In the genomic region with DNA sequence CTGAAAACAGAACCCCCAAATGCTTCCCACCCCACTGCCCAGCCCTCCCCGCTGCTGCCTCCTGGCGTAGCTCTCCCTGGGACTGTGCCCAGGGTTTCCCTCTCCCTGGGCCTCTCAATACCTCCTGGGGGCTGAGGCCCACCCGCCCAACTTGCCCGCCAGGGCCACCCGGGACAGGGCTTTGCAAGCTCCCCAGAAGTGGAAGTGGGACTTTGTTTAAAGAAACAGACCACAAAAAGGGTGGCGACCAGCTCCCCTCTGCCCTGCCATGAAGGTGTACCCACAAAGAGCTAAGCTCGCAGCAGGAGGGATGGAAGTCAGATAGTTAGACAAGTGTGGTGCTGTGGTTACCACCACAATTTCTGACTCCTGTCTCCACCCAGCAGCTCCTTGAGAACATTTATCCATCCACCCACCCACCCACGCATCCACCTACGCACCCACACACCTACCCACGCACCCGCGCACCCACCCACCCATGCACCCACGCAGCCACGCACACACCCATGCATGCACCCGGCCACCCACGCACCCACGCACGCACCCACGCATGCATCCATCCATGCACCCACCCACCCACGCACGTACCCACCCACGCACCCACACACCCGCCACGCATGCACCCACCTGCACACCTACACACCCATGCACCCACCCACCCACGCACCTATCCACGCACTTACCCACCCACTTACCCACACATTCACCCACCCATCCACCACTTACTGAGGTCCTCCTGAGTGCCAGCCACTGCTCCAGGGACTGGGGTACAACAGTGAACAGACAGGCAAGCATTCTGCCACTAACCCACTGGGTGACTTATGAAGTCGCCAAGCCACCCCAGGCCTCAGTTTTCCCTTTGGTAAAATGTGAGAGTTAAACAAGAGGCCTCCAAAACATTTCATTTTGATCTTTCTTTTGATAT, we compare ENCODE assay signal across 1 cellular context.
TF ChIP-seq lines count a peak whose summit lies in the region.

No MANE protein-coding gene starts in this region.

TF ChIP-seq in WTC11, 78 proteins besides CTCF, POLR2A, EP300 and RAD21 (continued from another document):
- TF ChIP-seq, protein P1, sequence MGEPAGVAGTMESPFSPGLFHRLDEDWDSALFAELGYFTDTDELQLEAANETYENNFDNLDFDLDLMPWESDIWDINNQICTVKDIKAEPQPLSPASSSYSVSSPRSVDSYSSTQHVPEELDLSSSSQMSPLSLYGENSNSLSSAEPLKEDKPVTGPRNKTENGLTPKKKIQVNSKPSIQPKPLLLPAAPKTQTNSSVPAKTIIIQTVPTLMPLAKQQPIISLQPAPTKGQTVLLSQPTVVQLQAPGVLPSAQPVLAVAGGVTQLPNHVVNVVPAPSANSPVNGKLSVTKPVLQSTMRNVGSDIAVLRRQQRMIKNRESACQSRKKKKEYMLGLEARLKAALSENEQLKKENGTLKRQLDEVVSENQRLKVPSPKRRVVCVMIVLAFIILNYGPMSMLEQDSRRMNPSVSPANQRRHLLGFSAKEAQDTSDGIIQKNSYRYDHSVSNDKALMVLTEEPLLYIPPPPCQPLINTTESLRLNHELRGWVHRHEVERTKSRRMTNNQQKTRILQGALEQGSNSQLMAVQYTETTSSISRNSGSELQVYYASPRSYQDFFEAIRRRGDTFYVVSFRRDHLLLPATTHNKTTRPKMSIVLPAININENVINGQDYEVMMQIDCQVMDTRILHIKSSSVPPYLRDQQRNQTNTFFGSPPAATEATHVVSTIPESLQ (CRISPR knock-in tag; IDR thresholded peaks at IDR 0.05), result no peak
- TF ChIP-seq IRF2 (CRISPR knock-in tag; IDR thresholded peaks at IDR 0.05; ENCODE audit: borderline replicate concordance, low read depth), result no peak
- no peak for TF ChIP-seq GRHL2 (CRISPR knock-in tag; IDR thresholded peaks at IDR 0.05; ENCODE audit: insufficient replicate concordance, severe bottlenecking)
TF ChIP-seq in WTC11: peak in this region for 0.
